22 cellular contexts compared by ENCODE assay signal in the genomic region with DNA sequence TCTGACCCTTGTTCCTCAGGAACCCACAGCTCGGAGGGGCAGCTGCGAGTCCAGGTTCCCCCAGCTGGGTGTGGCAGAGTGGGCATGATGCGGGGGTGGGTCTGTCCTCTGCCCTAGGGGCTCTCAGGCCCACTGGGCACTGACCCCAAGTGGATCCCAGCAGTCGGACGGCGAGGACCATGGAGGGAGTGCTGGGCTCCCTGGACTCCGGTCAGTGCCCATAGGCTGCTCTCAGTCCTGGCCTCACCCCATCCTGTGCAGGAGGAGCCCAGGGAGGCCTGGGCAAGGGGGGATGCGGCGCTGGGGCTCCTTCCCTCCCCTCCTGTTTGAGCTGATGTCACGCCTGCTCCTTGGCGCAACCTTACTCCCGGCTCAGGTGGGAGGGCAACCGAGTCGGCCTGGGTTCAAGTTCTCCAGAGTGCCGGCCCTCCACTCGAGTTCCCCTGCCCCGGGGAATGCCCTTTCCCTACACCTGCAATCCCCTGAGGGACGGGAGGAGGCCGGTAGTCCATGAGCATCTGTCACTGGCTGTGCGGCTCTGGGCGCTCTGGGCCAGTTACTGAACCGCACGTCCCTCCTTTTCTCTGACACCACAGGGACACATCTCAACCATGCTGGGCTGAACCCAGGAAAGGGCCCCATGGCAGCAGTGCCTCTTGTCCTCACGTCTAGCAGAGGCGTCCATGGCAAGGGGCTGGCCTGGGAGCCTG.
"Had no signal": no experiment of that assay in that cellular context is flagged by ENCODE, and none has a peak within 500 bp of the region (broad histone marks: within the 10 kb centered on the region; RNA-seq: fewer than 3 reads in every experiment).

No MANE protein-coding gene starts in this region.

- DNase-seq: activated B cell treated with CpG ODN at 0.5 μM for 24 hours; activated CD4-positive, alpha-beta memory T cell treated with anti-CD3 and anti-CD28 coated beads for 36 hours; activated CD4-positive, alpha-beta T cell treated with anti-CD3 and anti-CD28 coated beads for 4 hours; activated naive CD4-positive, alpha-beta T cell; activated naive CD8-positive, alpha-beta T cell treated with anti-CD3 and anti-CD28 coated beads for 36 hours; activated T-cell treated with anti-CD3 and anti-CD28 coated beads for 4 hours; amniotic stem cell; body of pancreas; foreskin melanocyte; nucleus accumbens; stimulated activated CD4-positive, alpha-beta T cell treated with anti-CD3 and anti-CD28 coated beads, Interleukin-15, amount 100 ng/mL, for 24 hours; stimulated activated CD4-positive, alpha-beta T cell treated with anti-CD3 and anti-CD28 coated beads, Interleukin-2, amount 100 ng/mL, for 48 hours; T-helper 1 cell; T-helper 9 cell had no signal

- ATAC-seq: activated T-helper 17 cell treated with anti-CD3 and anti-CD28 coated beads, Interleukin-2, amount 50 U/mL, for 72 hours; body of pancreas; left lung; SK-N-SH treated with all-trans-retinoic acid at 6 μM for 48 hours; stimulated activated effector memory CD8-positive, alpha-beta T cell treated with anti-CD3 and anti-CD28 coated beads, Interleukin-12 subunit alpha, Interleukin-12 subunit beta, amount 100 ng/mL, for 72 hours had no signal

- H3K4me3 ChIP-seq: body of pancreas, coronary artery, left lung, skin epidermis had no signal

- H3K4me1 Mint-ChIP-seq: activated naive CD8-positive, alpha-beta T cell treated with anti-CD3 and anti-CD28 coated beads for 36 hours; activated T-helper 17 cell treated with anti-CD3 and anti-CD28 coated beads, Interleukin-2, amount 50 U/mL, for 72 hours; central memory CD8-positive, alpha-beta T cell had no signal

- H3K27me3 Mint-ChIP-seq: activated T-helper 17 cell treated with anti-CD3 and anti-CD28 coated beads, Interleukin-2, amount 50 U/mL, for 72 hours had no signal

- H3K9me3 Mint-ChIP-seq: activated CD4-positive, alpha-beta memory T cell treated with anti-CD3 and anti-CD28 coated beads for 36 hours had no signal

- H3K27ac Mint-ChIP-seq: activated B cell treated with CpG ODN at 0.5 μM for 24 hours; activated CD4-positive, alpha-beta memory T cell treated with anti-CD3 and anti-CD28 coated beads for 36 hours; activated naive CD8-positive, alpha-beta T cell treated with anti-CD3 and anti-CD28 coated beads for 36 hours; activated T-helper 17 cell treated with anti-CD3 and anti-CD28 coated beads, Interleukin-2, amount 50 U/mL, for 72 hours; natural killer cell treated with Interleukin-12 subunit alpha and Interleukin-12 subunit beta and Interleukin-15 and Interleukin-18, amount 100 ng/mL, for 72 hours; stimulated activated effector memory CD8-positive, alpha-beta T cell treated with anti-CD3 and anti-CD28 coated beads, Interleukin-12 subunit alpha, Interleukin-12 subunit beta, amount 100 ng/mL, for 72 hours had no signal

- H3K36me3 Mint-ChIP-seq: activated CD4-positive, alpha-beta memory T cell treated with anti-CD3 and anti-CD28 coated beads for 36 hours; activated naive CD8-positive, alpha-beta T cell treated with anti-CD3 and anti-CD28 coated beads for 36 hours; natural killer cell treated with Interleukin-12 subunit alpha and Interleukin-12 subunit beta and Interleukin-15 and Interleukin-18, amount 100 ng/mL, for 72 hours had no signal

- H3K9me3 ChIP-seq: body of pancreas, left lung had no signal

- H3K27me3 ChIP-seq: body of pancreas had no signal

- H3K4me3 Mint-ChIP-seq: activated B cell treated with CpG ODN at 0.5 μM for 24 hours; activated CD4-positive, alpha-beta memory T cell treated with anti-CD3 and anti-CD28 coated beads for 36 hours; activated naive CD8-positive, alpha-beta T cell treated with anti-CD3 and anti-CD28 coated beads for 36 hours; activated T-helper 17 cell treated with anti-CD3 and anti-CD28 coated beads, Interleukin-2, amount 50 U/mL, for 72 hours; central memory CD8-positive, alpha-beta T cell; natural killer cell treated with Interleukin-12 subunit alpha and Interleukin-12 subunit beta and Interleukin-15 and Interleukin-18, amount 100 ng/mL, for 72 hours; stimulated activated effector memory CD8-positive, alpha-beta T cell treated with anti-CD3 and anti-CD28 coated beads, Interleukin-12 subunit alpha, Interleukin-12 subunit beta, amount 100 ng/mL, for 72 hours had no signal

- H3K27ac ChIP-seq: body of pancreas, coronary artery, left lung, skin epidermis had no signal

- H3K36me3 ChIP-seq: left lung had no signal

- H3K4me1 ChIP-seq: body of pancreas, left lung had no signal
